Comparison of ENCODE assay signal across 2 cellular contexts in genomic region chr17:40541873-40542561, GRCh38.
TF ChIP-seq lines count a peak whose summit lies in the region.

No MANE protein-coding gene starts in this region.

TF ChIP-seq in A549, 52 proteins besides CTCF, POLR2A, EP300 and RAD21 (continued from another document):
- no peak for TF ChIP-seq USF2 (IDR thresholded peaks at IDR 0.05)
- no peak for TF ChIP-seq KDM5A (IDR thresholded peaks at IDR 0.05)
- TF ChIP-seq HOXB13 (CRISPR knock-in tag; IDR thresholded peaks at IDR 0.05; ENCODE audit: low read depth): peak; percentile 93; the same call in 1 of the 2 replicates
- no peak for TF ChIP-seq EHMT2 (IDR thresholded peaks at IDR 0.05; ENCODE audit: low read depth)
- TF ChIP-seq ZC3H11A (IDR thresholded peaks at IDR 0.05): no peak
- TF ChIP-seq, protein P1, sequence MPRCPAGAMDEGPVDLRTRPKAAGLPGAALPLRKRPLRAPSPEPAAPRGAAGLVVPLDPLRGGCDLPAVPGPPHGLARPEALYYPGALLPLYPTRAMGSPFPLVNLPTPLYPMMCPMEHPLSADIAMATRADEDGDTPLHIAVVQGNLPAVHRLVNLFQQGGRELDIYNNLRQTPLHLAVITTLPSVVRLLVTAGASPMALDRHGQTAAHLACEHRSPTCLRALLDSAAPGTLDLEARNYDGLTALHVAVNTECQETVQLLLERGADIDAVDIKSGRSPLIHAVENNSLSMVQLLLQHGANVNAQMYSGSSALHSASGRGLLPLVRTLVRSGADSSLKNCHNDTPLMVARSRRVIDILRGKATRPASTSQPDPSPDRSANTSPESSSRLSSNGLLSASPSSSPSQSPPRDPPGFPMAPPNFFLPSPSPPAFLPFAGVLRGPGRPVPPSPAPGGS (IDR thresholded peaks at IDR 0.05): no peak
- no peak for TF ChIP-seq ELK1 (IDR thresholded peaks at IDR 0.05; ENCODE audit: low read depth, low read length)
- TF ChIP-seq POLR2AphosphoS2 (conservative IDR thresholded peaks at IDR 0.05; ENCODE audit: low read length): no peak
- TF ChIP-seq ZFP36 (IDR thresholded peaks at IDR 0.05; ENCODE audit: borderline replicate concordance, partially characterized antibody): no peak
- TF ChIP-seq SMC3 (IDR thresholded peaks at IDR 0.05): no peak
- TF ChIP-seq TFCP2L1 (CRISPR knock-in tag; IDR thresholded peaks at IDR 0.05): peak; percentile 24; the same call in 1 of the 2 replicates
- TF ChIP-seq GATA3 (IDR thresholded peaks at IDR 0.05; ENCODE audit: borderline replicate concordance): 0 out of 2 replicates have a peak, but pooled peaks have one; percentile 15
- TF ChIP-seq FOSL2 (IDR thresholded peaks at IDR 0.05): no peak
- TF ChIP-seq FOSL2 (CRISPR knock-in tag; IDR thresholded peaks at IDR 0.05): no peak
- TF ChIP-seq, protein P2, sequence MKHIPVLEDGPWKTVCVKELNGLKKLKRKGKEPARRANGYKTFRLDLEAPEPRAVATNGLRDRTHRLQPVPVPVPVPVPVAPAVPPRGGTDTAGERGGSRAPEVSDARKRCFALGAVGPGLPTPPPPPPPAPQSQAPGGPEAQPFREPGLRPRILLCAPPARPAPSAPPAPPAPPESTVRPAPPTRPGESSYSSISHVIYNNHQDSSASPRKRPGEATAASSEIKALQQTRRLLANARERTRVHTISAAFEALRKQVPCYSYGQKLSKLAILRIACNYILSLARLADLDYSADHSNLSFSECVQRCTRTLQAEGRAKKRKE (CRISPR knock-in tag; IDR thresholded peaks at IDR 0.05; ENCODE audit: low read depth): no peak; the same call in none of the 2 replicates
- TF ChIP-seq CBX2 (IDR thresholded peaks at IDR 0.05; ENCODE audit: borderline replicate concordance, low read depth): no peak
- peak; percentile 84 for TF ChIP-seq HEYL (CRISPR knock-in tag; IDR thresholded peaks at IDR 0.05)
- TF ChIP-seq TP53 (CRISPR knock-in tag; IDR thresholded peaks at IDR 0.05): 0 out of 2 replicates have a peak, but pooled peaks have one; percentile 41
- TF ChIP-seq E2F6 (IDR thresholded peaks at IDR 0.05; ENCODE audit: borderline replicate concordance, low read depth): no peak
- no peak for TF ChIP-seq NPAS2 (CRISPR knock-in tag; IDR thresholded peaks at IDR 0.05; ENCODE audit: borderline replicate concordance)
- TF ChIP-seq, protein P3, sequence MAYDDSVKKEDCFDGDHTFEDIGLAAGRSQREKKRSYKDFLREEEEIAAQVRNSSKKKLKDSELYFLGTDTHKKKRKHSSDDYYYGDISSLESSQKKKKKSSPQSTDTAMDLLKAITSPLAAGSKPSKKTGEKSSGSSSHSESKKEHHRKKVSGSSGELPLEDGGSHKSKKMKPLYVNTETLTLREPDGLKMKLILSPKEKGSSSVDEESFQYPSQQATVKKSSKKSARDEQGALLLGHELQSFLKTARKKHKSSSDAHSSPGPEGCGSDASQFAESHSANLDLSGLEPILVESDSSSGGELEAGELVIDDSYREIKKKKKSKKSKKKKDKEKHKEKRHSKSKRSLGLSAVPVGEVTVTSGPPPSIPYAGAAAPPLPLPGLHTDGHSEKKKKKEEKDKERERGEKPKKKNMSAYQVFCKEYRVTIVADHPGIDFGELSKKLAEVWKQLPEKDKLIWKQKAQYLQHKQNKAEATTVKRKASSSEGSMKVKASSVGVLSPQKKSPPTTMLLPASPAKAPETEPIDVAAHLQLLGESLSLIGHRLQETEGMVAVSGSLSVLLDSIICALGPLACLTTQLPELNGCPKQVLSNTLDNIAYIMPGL (CRISPR knock-in tag; IDR thresholded peaks at IDR 0.05; ENCODE audit: borderline replicate concordance): peak; percentile 74
- no peak for TF ChIP-seq JUNB (IDR thresholded peaks at IDR 0.05)
- TF ChIP-seq MAZ (IDR thresholded peaks at IDR 0.05; ENCODE audit: borderline replicate concordance, low read depth, low read length): no peak
- TF ChIP-seq JUN (IDR thresholded peaks at IDR 0.05): no peak
- no peak for TF ChIP-seq RCOR1 (IDR thresholded peaks at IDR 0.05; ENCODE audit: low read depth, low read length)
- TF ChIP-seq RNF2 (IDR thresholded peaks at IDR 0.05; ENCODE audit: borderline replicate concordance, low read depth): no peak
- TF ChIP-seq EHF (CRISPR knock-in tag; IDR thresholded peaks at IDR 0.05): peak; percentile 65; the same call in 1 of the 2 replicates
- TF ChIP-seq PHF8 (IDR thresholded peaks at IDR 0.05; ENCODE audit: borderline replicate concordance, low read depth): no peak
- peak; percentile 72 for TF ChIP-seq FOSB (CRISPR knock-in tag; IDR thresholded peaks at IDR 0.05)
- no peak for TF ChIP-seq NR3C1 (IDR thresholded peaks at IDR 0.05)
- TF ChIP-seq MAX (IDR thresholded peaks at IDR 0.05): no peak

TF ChIP-seq in endothelial cell of umbilical vein, 7 proteins besides CTCF, POLR2A, EP300 and RAD21 (continued from another document):
- no peak for TF ChIP-seq JUN (IDR thresholded peaks at IDR 0.05; ENCODE audit: borderline replicate concordance, insufficient read depth, insufficient read length, low read depth)
- no peak for TF ChIP-seq EZH2 (IDR thresholded peaks at IDR 0.05; ENCODE audit: borderline replicate concordance, low read depth, low read length, severe bottlenecking)
TF ChIP-seq in endothelial cell of umbilical vein: peak in this region for 0.
